Comparison of ENCODE assay signal across 8 cellular contexts in the genomic region with DNA sequence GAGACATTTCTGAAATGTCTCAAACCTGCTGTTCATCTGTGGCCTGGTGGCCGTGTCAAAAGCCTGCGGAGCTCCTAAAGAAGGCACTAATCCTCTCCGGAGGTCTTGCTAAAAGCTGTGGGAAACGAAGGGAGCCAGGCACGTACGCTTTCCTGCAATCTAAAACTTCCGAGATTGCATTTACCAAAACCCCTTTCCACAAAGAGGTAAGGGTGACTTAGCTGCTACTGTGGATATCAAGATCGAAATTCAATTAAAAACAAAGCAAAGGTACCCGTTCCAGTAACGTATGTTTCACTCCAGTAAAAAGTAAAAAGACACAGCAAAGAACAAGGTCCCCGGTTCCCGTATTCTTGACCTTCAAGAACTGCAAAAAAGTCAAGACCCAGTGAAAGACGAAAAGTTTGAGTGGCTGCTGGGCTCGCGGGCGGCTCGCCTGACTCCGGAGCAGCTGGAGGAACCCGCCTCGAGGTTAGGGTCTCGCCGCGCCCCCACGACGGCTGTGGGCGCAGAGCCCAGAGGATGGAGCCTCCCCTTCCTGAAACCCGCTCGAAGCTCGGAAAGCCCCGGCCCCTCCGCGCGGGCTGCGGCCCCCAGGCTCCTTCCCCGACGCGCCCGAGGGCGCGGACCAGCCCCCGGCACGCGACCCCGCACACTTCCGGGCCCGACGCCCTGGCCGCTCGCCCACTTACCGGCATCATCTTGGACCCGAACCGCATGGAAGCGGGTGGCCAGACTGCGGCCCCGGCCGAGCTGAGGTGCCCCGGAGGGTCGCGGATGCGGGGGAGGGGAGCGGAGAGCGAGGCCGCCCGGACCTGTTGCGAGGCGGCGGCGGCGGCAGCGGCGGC. TPM values are rescaled to one million over a fixed set of nuclear protein-coding genes. Genes with fewer than 3 reads are reported as not detected.
DNase-seq lines count a peak whose midpoint lies in the region; ATAC-seq and TF ChIP-seq lines count a peak whose summit lies in the region.

No MANE protein-coding gene starts in this region.

- H2BK5ac ChIP-seq in mesenchymal stem cell (ENCODE audit: low read depth, low read length, poor library complexity, severe bottlenecking), result peak overlapping the region; percentile 99

- H3K36me3 ChIP-seq in mesenchymal stem cell (ENCODE audit: control insufficient read depth in 1 of 2, insufficient read depth in 2 of 2, low read depth in 1 of 2, low read length in 2 of 2), result no peaks in the 10 kb centered on the region

- H2BK12ac ChIP-seq in mesenchymal stem cell (ENCODE audit: low read length in 2 of 2), result peak overlapping the region in 1 of 2 experiments; percentile 72

- H3K4ac ChIP-seq in mesenchymal stem cell (ENCODE audit: low read depth in 1 of 2, low read length in 2 of 2), result peak overlapping the region; percentile 50 to 98

- peak overlapping the region; percentile 95 for H2AFZ ChIP-seq in mesenchymal stem cell (ENCODE audit: low read depth, low read length)

- no peaks in the 10 kb centered on the region for H3K79me1 ChIP-seq in mesenchymal stem cell (replicated peaks; ENCODE audit: low read length, poor library complexity, severe bottlenecking)

- H3K14ac ChIP-seq in mesenchymal stem cell (ENCODE audit: low read length in 2 of 2), result peak overlapping the region in 1 of 2 experiments; percentile 99

- H2AK5ac ChIP-seq in mesenchymal stem cell (ENCODE audit: low read length, severe bottlenecking), result no peak overlapping the region

- peak overlapping the region in 1 of 2 experiments; percentile 94 for H3K23ac ChIP-seq in mesenchymal stem cell (ENCODE audit: low read length in 2 of 2)

- WGBS in mesenchymal stem cell, result under 1% methylated on average over 54 of the region's 71 CpGs

- peak; percentile 32 for ATAC-seq in HG02642 (IDR thresholded peaks at IDR 0.05; ENCODE audit: poor library complexity, unreplicated experiment)

- H3K18ac ChIP-seq in mesenchymal stem cell (ENCODE audit: low read depth in 1 of 2, low read length in 2 of 2), result peak overlapping the region; percentile 98

- H2BK15ac ChIP-seq in mesenchymal stem cell (ENCODE audit: low read depth, poor library complexity, severe bottlenecking), result peak overlapping the region; percentile 77

- H3K4me2 ChIP-seq in mesenchymal stem cell (ENCODE audit: low read length, poor library complexity, severe bottlenecking), result peak overlapping the region; percentile 79

- no peaks in the 10 kb centered on the region for H3K27me3 ChIP-seq in mesenchymal stem cell (ENCODE audit: control insufficient read depth in 1 of 2, insufficient read depth in 1 of 2, low read length in 2 of 2)

- H4K91ac ChIP-seq in mesenchymal stem cell (ENCODE audit: low read length), result peak overlapping the region; percentile 92

- H3K27ac ChIP-seq in mesenchymal stem cell (ENCODE audit: low read length, poor library complexity, severe bottlenecking), result peak overlapping the region; percentile 82

- H3K9me3 ChIP-seq in mesenchymal stem cell (ENCODE audit: control insufficient read depth, low read length), result no peaks in the 10 kb centered on the region

- H3K9ac ChIP-seq in mesenchymal stem cell (ENCODE audit: low read length), result peak overlapping the region; percentile 97

- peak; percentile 40 for DNase-seq in GM13977 (ENCODE audit: low spot score)
- DNase-seq in NCI-H1694 treated with DMSO at 0.1 percent for 48 hours (lab: John Stamatoyannopoulos, UW), result peak; percentile 59
- DNase-seq in activated CD4-positive, alpha-beta T cell treated with anti-CD3 and anti-CD28 coated beads, Interleukin-2, amount 50 U/mL, for 4 hours, result peak; percentile 38 to 40
- DNase-seq in ecto neural progenitor cell (ENCODE audit: low spot score), result peak; percentile 60
- peak; percentile 82 for DNase-seq in mesenchymal stem cell
- peak; percentile 24 for DNase-seq in stimulated activated CD8-positive, alpha-beta memory T cell treated with anti-CD3 and anti-CD28 coated beads, Interleukin-15, amount 100 ng/mL, for 24 hours (ENCODE audit: low read depth)
- DNase-seq in cortex of kidney (lab: John Stamatoyannopoulos, UW), result no peak

- in situ Hi-C loops in GM13977 (cut with MboI; ENCODE audit: low pct_unique_long_range_greater_than_20kb, low sequenced_read_pairs, unreplicated experiment), result no loop called here

- no peaks in the 10 kb centered on the region for H3K4me1 ChIP-seq in mesenchymal stem cell (ENCODE audit: control insufficient read depth, insufficient read depth, low read depth, low read length)

- H4K8ac ChIP-seq in mesenchymal stem cell (ENCODE audit: low read length), result peak overlapping the region; percentile 86

- TF ChIP-seq CTCF in GM13977 (IDR thresholded peaks at IDR 0.05; ENCODE audit: extremely low read depth, insufficient read depth, missing control alignments), result no peak

- peak overlapping the region; percentile 84 to 98 for H3K4me3 ChIP-seq in mesenchymal stem cell (ENCODE audit: insufficient read depth in 1 of 2, low read depth in 1 of 2, low read length in 2 of 2)

- H2BK120ac ChIP-seq in mesenchymal stem cell (ENCODE audit: low read depth, low read length), result peak overlapping the region; percentile 78

RNA-seq across cellular contexts. Expression of a gene that starts 0.6 kb away (rescaled TPM):
- polyA plus RNA-seq in mesenchymal stem cell (2013, experiment 1 of 2), result 20.5 TPM
- polyA plus RNA-seq in mesenchymal stem cell (2013, experiment 2 of 2), result 20.5 TPM
